ENCODE assay signal across 17 cellular contexts in genomic region chr7:133310232-133310852, GRCh38. TPM values are rescaled to one million over a fixed set of nuclear protein-coding genes. Genes with fewer than 3 reads are reported as not detected.
DNase-seq lines count a peak whose midpoint lies in the region; ATAC-seq and TF ChIP-seq lines count a peak whose summit lies in the region.
"Had no signal": no experiment of that assay in that cellular context is flagged by ENCODE, and none has a peak within 500 bp of the region (broad histone marks: within the 10 kb centered on the region; RNA-seq: fewer than 3 reads in every experiment).

No MANE protein-coding gene starts in this region.

- DNase-seq in LHCN-M2 (ENCODE audit: low read depth): peak; percentile 44
- DNase-seq in NCI-H2227 (lab: John Stamatoyannopoulos, UW; ENCODE audit: unreplicated experiment): peak; percentile 17
- DNase-seq in choroid plexus epithelial cell (ENCODE audit: low read depth): peak; percentile 78
- DNase-seq in non-pigmented ciliary epithelial cell (ENCODE audit: low read depth): peak; percentile 19
- no peak for DNase-seq in NK-92 (lab: John Stamatoyannopoulos, UW; ENCODE audit: unreplicated experiment)
- no peak for DNase-seq in activated CD4-positive, alpha-beta T cell treated with anti-CD3 and anti-CD28 coated beads for 1 hour
- DNase-seq: activated effector memory CD4-positive, alpha-beta T cell treated with anti-CD3 and anti-CD28 coated beads, Interleukin-2, amount 50 U/mL, for 16 hours; caudate nucleus; CD4-positive, alpha-beta memory T cell; MG63; naive thymus-derived CD4-positive, alpha-beta T cell; spleen; T-helper 1 cell had no signal

- ATAC-seq in GM19035 (IDR thresholded peaks at IDR 0.05; ENCODE audit: unreplicated experiment) (no peak), GM21515 (IDR thresholded peaks at IDR 0.05; ENCODE audit: unreplicated experiment) (no peak)
- ATAC-seq: esophagus mucosa; naive thymus-derived CD4-positive, alpha-beta T cell had no signal

- H3K4me3 ChIP-seq in choroid plexus epithelial cell (ENCODE audit: low read depth, low read length): no peak overlapping the region
- H3K4me3 ChIP-seq: MG63, spleen, tibial nerve had no signal

- TF ChIP-seq CTCF in choroid plexus epithelial cell (conservative IDR thresholded peaks at IDR 0.05; ENCODE audit: low read depth, low read length): no peak

RNA-seq across cellular contexts. Expression of gene EXOC4, which starts 57.5 kb away (rescaled TPM):
- 61.3 and 78.0 TPM in 2 replicates for total RNA-seq in LHCN-M2 (2014; rRNA removed)
- polyA plus RNA-seq in LHCN-M2 (2012): 38.2 TPM

Comparison
In these comparisons a context has a peak if more than half of its experiments do, and no peak if none do; other contexts are left out.
1. DNase-seq: peak in LHCN-M2 (single experiment), NCI-H2227 (single experiment), choroid plexus epithelial cell (single experiment) and non-pigmented ciliary epithelial cell (single experiment); none in NK-92 (single experiment) and activated CD4-positive, alpha-beta T cell treated with anti-CD3 and anti-CD28 coated beads for 1 hour (single experiment).